ENCODE assay signal across 1 cellular context in the genomic region with DNA sequence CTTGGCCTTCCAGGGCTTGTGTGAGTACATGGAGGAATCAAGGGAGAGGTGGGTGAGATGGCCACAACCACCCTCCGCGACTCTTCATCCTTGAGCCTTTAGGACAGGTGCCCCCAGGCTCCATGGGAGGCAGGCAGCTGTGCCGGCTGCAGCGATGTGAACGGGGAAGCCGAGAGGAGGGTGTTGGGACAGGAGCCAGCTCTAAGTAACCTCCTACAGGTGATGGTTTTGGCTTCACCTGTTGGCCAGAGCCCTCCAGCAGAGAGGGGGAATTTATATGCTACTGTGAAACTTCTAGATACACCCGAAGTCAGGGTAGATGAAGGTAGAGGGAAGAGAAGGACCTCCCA.
TF ChIP-seq lines count a peak whose summit lies in the region.

No MANE protein-coding gene starts in this region.

TF ChIP-seq in WTC11, 78 proteins besides CTCF, POLR2A, EP300 and RAD21 (continued from another document):
- TF ChIP-seq ZNF281 (CRISPR knock-in tag; IDR thresholded peaks at IDR 0.05) (no peak), ZNF423 (CRISPR knock-in tag; IDR thresholded peaks at IDR 0.05) (no peak), EMX1 (CRISPR knock-in tag; IDR thresholded peaks at IDR 0.05) (no peak), ETV6 (CRISPR knock-in tag; IDR thresholded peaks at IDR 0.05) (no peak)
- TF ChIP-seq, protein P1, sequence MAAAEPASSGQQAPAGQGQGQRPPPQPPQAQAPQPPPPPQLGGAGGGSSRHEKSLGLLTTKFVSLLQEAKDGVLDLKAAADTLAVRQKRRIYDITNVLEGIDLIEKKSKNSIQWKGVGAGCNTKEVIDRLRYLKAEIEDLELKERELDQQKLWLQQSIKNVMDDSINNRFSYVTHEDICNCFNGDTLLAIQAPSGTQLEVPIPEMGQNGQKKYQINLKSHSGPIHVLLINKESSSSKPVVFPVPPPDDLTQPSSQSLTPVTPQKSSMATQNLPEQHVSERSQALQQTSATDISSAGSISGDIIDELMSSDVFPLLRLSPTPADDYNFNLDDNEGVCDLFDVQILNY (CRISPR knock-in tag; IDR thresholded peaks at IDR 0.05): no peak
TF ChIP-seq in WTC11: peak in this region for 0.
